1 cellular context compared by ENCODE assay signal in the genomic region with DNA sequence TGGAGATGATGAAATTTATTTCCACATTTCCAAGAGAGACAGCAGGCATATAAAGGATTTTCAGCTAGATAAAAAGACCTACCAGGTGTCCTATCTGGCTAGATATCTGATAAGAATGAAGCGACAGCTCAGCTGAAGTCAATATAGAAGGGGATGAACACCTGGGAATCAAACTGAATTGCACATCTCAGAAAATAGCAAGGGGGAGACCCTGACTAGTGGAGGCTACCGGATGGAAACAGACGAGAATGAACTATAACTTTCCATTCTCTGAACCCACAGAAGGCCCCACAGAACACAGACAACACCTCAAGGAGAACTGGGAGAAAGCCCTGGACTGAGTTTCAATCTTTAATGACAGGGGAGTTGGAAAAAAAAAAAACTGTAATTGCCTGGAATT.
A peak's percentile ranks its signal among the peaks of the same experiment; 100 is the strongest.
TF ChIP-seq lines count a peak whose summit lies in the region.

No MANE protein-coding gene starts in this region.

TF ChIP-seq in K562, 482 proteins besides CTCF, POLR2A, EP300 and RAD21 (continued from another document):
- TF ChIP-seq NR2C2 (CRISPR knock-in tag; IDR thresholded peaks at IDR 0.05) (no peak), NR2C2 (tag; IDR thresholded peaks at IDR 0.05) (peak; percentile 42; the same call in 1 of the 2 replicates), CEBPG (CRISPR knock-in tag; IDR thresholded peaks at IDR 0.05) (no peak), CEBPG (tag; conservative IDR thresholded peaks at IDR 0.05 in 1 of 2, IDR thresholded peaks at IDR 0.05 in 1 of 2) (0 out of 4 replicates have a peak, but pooled peaks of 1 of the 2 experiments have one; percentile 36)
